14 cellular contexts compared by ENCODE assay signal in genomic region chr10:102243304-102243703, GRCh38. TPM values are rescaled to one million over a fixed set of nuclear protein-coding genes. Genes with fewer than 3 reads are reported as not detected.
A peak's percentile ranks its signal among the peaks of the same experiment; 100 is the strongest.
DNase-seq lines count a peak whose midpoint lies in the region; ATAC-seq and TF ChIP-seq lines count a peak whose summit lies in the region.
"Had no signal": no experiment of that assay in that cellular context is flagged by ENCODE, and none has a peak within 500 bp of the region (broad histone marks: within the 10 kb centered on the region; RNA-seq: fewer than 3 reads in every experiment).

No MANE protein-coding gene starts in this region.

- peak overlapping the region in 4 of 7 donors; percentile 12 to 51 (median 32) for H3K4me3 Mint-ChIP-seq in CD8-positive, alpha-beta memory T cell
- peak overlapping the region in 9 of 10 donors; percentile 7 to 100 (median 33) for H3K4me3 Mint-ChIP-seq in naive thymus-derived CD4-positive, alpha-beta T cell

- H3K27ac ChIP-seq in CD8-positive, alpha-beta memory T cell (ENCODE audit: low read depth, low read length), result no peak overlapping the region
- H3K27ac ChIP-seq in mammary epithelial cell (ENCODE audit: insufficient read depth, low read depth, low read length), result no peak overlapping the region
- no peak overlapping the region for H3K27ac ChIP-seq in naive thymus-derived CD4-positive, alpha-beta T cell (ENCODE audit: low read depth, low read length)

- H3K4me1 ChIP-seq in CD8-positive, alpha-beta memory T cell (ENCODE audit: insufficient read depth, low read length), result peaks cover 49% of the 10 kb centered on the region
- H3K4me1 ChIP-seq in mammary epithelial cell (ENCODE audit: insufficient read depth, low read length), result peaks cover 46% of the 10 kb centered on the region
- peaks cover 17 to 37% of the 10 kb centered on the region in 2 donors for H3K4me1 ChIP-seq in naive thymus-derived CD4-positive, alpha-beta T cell (ENCODE audit: control insufficient read depth in 2 of 2, insufficient read depth in 2 of 2, low read length in 2 of 2)

- H3K9me3 Mint-ChIP-seq in CD8-positive, alpha-beta memory T cell, result no peaks in the 10 kb centered on the region
- peaks cover 0 to 2% (median 0%) of the 10 kb centered on the region in 11 donors for H3K9me3 Mint-ChIP-seq in naive thymus-derived CD4-positive, alpha-beta T cell
- H3K9me3 Mint-ChIP-seq: activated T-helper 2 cell treated with anti-CD3 and anti-CD28 coated beads, Interferon-gamma antibody, Interleukin-2, Interleukin-4, amounts not matched to agents 10 μg/mL and 5 μg/mL and 100 μg/mL, durations not matched to agents 14 hours and 24 hours and 36 hours had no signal

- H3K27me3 Mint-ChIP-seq in CD8-positive, alpha-beta memory T cell, result peaks cover 15 to 21% of the 10 kb centered on the region in 2 donors
- H3K27me3 Mint-ChIP-seq in naive thymus-derived CD4-positive, alpha-beta T cell, result peaks cover 21 to 38% (median 29%) of the 10 kb centered on the region in 5 donors

- WGBS in mammary epithelial cell (ENCODE audit: low coverage, missing lambda C conversion rate), result 22% methylated on average over 2 of the region's 2 CpGs

- no peak overlapping the region for H2AFZ ChIP-seq in mammary epithelial cell (ENCODE audit: low read depth, low read length)

- H3K4me1 Mint-ChIP-seq in CD8-positive, alpha-beta memory T cell, result peaks cover 47 to 61% (median 53%) of the 10 kb centered on the region in 3 donors
- H3K4me1 Mint-ChIP-seq in naive thymus-derived CD4-positive, alpha-beta T cell, result peaks cover 42 to 57% (median 47%) of the 10 kb centered on the region in 7 donors

- no peak overlapping the region for H3K9ac ChIP-seq in mammary epithelial cell (ENCODE audit: insufficient read depth, low read length)

- no peak for TF ChIP-seq CTCF in mammary epithelial cell (conservative IDR thresholded peaks at IDR 0.05 in 1 of 2, IDR thresholded peaks at IDR 0.05 in 1 of 2; ENCODE audit: extremely low read depth in 1 of 2, insufficient read depth in 1 of 2, low read depth in 1 of 2, low read length in 2 of 2)

- H3K4me3 ChIP-seq in CD8-positive, alpha-beta memory T cell (ENCODE audit: low read length), result no peak overlapping the region
- no peak overlapping the region for H3K4me3 ChIP-seq in mammary epithelial cell (replicated peaks in 1 of 3; ENCODE audit: insufficient read depth in 1 of 3, low read depth in 2 of 3, low read length in 3 of 3)
- no peak overlapping the region for H3K4me3 ChIP-seq in naive thymus-derived CD4-positive, alpha-beta T cell (ENCODE audit: low read length)

- H3K9me3 ChIP-seq in CD8-positive, alpha-beta memory T cell (ENCODE audit: low read length), result no peaks in the 10 kb centered on the region
- no peaks in the 10 kb centered on the region for H3K9me3 ChIP-seq in mammary epithelial cell (replicated peaks; ENCODE audit: insufficient read depth, low read length)
- no peaks in the 10 kb centered on the region for H3K9me3 ChIP-seq in naive thymus-derived CD4-positive, alpha-beta T cell (ENCODE audit: control insufficient read depth in 2 of 3, low read length in 3 of 3)

- TF ChIP-seq EP300 in Ishikawa (IDR thresholded peaks at IDR 0.05; ENCODE audit: borderline replicate concordance), result no peak

- peaks cover 29% of the 10 kb centered on the region for H3K79me2 ChIP-seq in mammary epithelial cell (ENCODE audit: insufficient read depth, low read length)

- no peak for DNase-seq in CD8-positive, alpha-beta memory T cell
- peak; percentile 67 for DNase-seq in mammary epithelial cell
- no peak for DNase-seq in naive thymus-derived CD4-positive, alpha-beta T cell
- no peak for DNase-seq in globus pallidus (ENCODE audit: low spot score)
- DNase-seq in NCI-H345 (lab: John Stamatoyannopoulos, UW), result no peak
- DNase-seq: left colon, NCI-H1417 treated with DMSO at 0.1 percent for 48 hours, NCI-H748 treated with DMSO at 0.1 percent for 48 hours had no signal

- intact Hi-C loops in mammary epithelial cell (cut with micrococcal nuclease), result no loop called here
- intact Hi-C loops in naive thymus-derived CD4-positive, alpha-beta T cell (cut with micrococcal nuclease), result loop anchor here in 1 of 2 donors (10.0 kb wide), 1 partner anchor 401 kb away; the partner anchor contains the start of gene TRIM8

- POLR2A ChIA-PET in CD8-positive, alpha-beta memory T cell (lab: Charles Lee), result no interaction called here
- POLR2A ChIA-PET in naive thymus-derived CD4-positive, alpha-beta T cell (lab: Charles Lee), result interaction anchor here (1.9 kb wide), 1 partner anchor 8 kb away, joined by 6 read pairs; no protein-coding TSS in a partner anchor

- CTCF ChIA-PET in CD8-positive, alpha-beta memory T cell (lab: Charles Lee), result interaction anchor here (0.6 to 4.5 kb wide), 3 partner anchors 11 to 235 kb away, joined by 3 to 50 read pairs (median 5); no protein-coding TSS in a partner anchor
- CTCF ChIA-PET in mammary epithelial cell (lab: Charles Lee; ENCODE audit: low non-redundant PET), result no interaction called here
- CTCF ChIA-PET in naive thymus-derived CD4-positive, alpha-beta T cell (lab: Charles Lee), result no interaction called here

- BruUV-seq in mammary epithelial cell (replicated peaks; lab: Mats Ljungman, UMichigan), result no TSS peak

- peaks cover 18% of the 10 kb centered on the region for H3K27me3 ChIP-seq in CD8-positive, alpha-beta memory T cell (ENCODE audit: insufficient read depth, low read length, poor library complexity, severe bottlenecking)
- peaks cover 2% of the 10 kb centered on the region for H3K27me3 ChIP-seq in mammary epithelial cell (ENCODE audit: insufficient read depth, low read length)
- H3K27me3 ChIP-seq in naive thymus-derived CD4-positive, alpha-beta T cell (ENCODE audit: control insufficient read depth in 2 of 2, insufficient read depth in 2 of 2, low read length in 2 of 2), result peaks cover 0 to 16% of the 10 kb centered on the region in 2 donors

- no peak overlapping the region for H3K4me2 ChIP-seq in mammary epithelial cell (ENCODE audit: insufficient read depth, low read depth, low read length)

- no peak for ATAC-seq in naive thymus-derived CD4-positive, alpha-beta T cell
- ATAC-seq in HG03354 (IDR thresholded peaks at IDR 0.05; ENCODE audit: poor library complexity, severe bottlenecking, unreplicated experiment) (no peak), HG02588 (IDR thresholded peaks at IDR 0.05; ENCODE audit: unreplicated experiment) (no peak)
- ATAC-seq: left colon had no signal

- dilution Hi-C loops in mammary epithelial cell (cut with HindIII; ENCODE audit: low sequenced_read_pairs), result no loop called here

- no peak for TF ChIP-seq RAD21 in Ishikawa (IDR thresholded peaks at IDR 0.05; ENCODE audit: low read depth)

- no peaks in the 10 kb centered on the region for H3K36me3 ChIP-seq in CD8-positive, alpha-beta memory T cell (ENCODE audit: insufficient read depth, low read length)
- H3K36me3 ChIP-seq in mammary epithelial cell (ENCODE audit: insufficient read depth, low read length), result no peaks in the 10 kb centered on the region
- peaks cover 0 to 5% (median 0%) of the 10 kb centered on the region in 3 experiments for H3K36me3 ChIP-seq in naive thymus-derived CD4-positive, alpha-beta T cell (ENCODE audit: control insufficient read depth in 2 of 3, insufficient read depth in 3 of 3, low read length in 3 of 3)

- in situ Hi-C loops in mammary epithelial cell (cut with MboI; ENCODE audit: low sequenced_read_pairs in 2 of 2), result loop anchor here in 1 of 2 donors (25.0 kb wide), 1 partner anchor 344 kb away; no protein-coding TSS in a partner anchor

- H3K27ac Mint-ChIP-seq in CD8-positive, alpha-beta memory T cell, result no peak overlapping the region
- H3K27ac Mint-ChIP-seq in naive thymus-derived CD4-positive, alpha-beta T cell, result peak overlapping the region in 1 of 9 donors; percentile 38
- H3K27ac Mint-ChIP-seq: activated T-helper 2 cell treated with anti-CD3 and anti-CD28 coated beads, Interferon-gamma antibody, Interleukin-2, Interleukin-4, amounts not matched to agents 10 μg/mL and 5 μg/mL and 100 μg/mL, durations not matched to agents 14 hours and 24 hours and 36 hours had no signal

- no peaks in the 10 kb centered on the region for H4K20me1 ChIP-seq in mammary epithelial cell (ENCODE audit: insufficient read depth, low read length)

- H3K36me3 Mint-ChIP-seq in CD8-positive, alpha-beta memory T cell, result peaks cover 0 to 11% (median 0%) of the 10 kb centered on the region in 3 donors
- H3K36me3 Mint-ChIP-seq in naive thymus-derived CD4-positive, alpha-beta T cell, result peaks cover 5 to 11% (median 6%) of the 10 kb centered on the region in 5 donors

TF ChIP-seq in Ishikawa, 13 proteins besides CTCF, POLR2A, EP300 and RAD21:
- TF ChIP-seq EGR1 (IDR thresholded peaks at IDR 0.05) (no peak), CEBPB (IDR thresholded peaks at IDR 0.05) (peak; percentile 78), YY1 (IDR thresholded peaks at IDR 0.05; ENCODE audit: low read depth) (no peak)

RNA-seq across cellular contexts. Expression of gene PITX3, which starts 2.0 kb away (rescaled TPM):
- not detected for total RNA-seq in CD8-positive, alpha-beta memory T cell
- polyA plus RNA-seq in CD8-positive, alpha-beta memory T cell, result not detected
- not detected for total RNA-seq in mammary epithelial cell
- polyA plus RNA-seq in mammary epithelial cell, result not detected
- polyA minus RNA-seq in mammary epithelial cell, result not detected
- not detected for total RNA-seq in naive thymus-derived CD4-positive, alpha-beta T cell
- polyA plus RNA-seq in naive thymus-derived CD4-positive, alpha-beta T cell, result not detected
- total RNA-seq: left colon had no signal
- polyA plus RNA-seq: neural cell had no signal

RNA-seq across cellular contexts. Expression of gene GBF1, which starts 2.0 kb away (rescaled TPM):
- 10 to 100 TPM; 38.7 to 39.2 TPM for total RNA-seq in CD8-positive, alpha-beta memory T cell
- 21.6 TPM for polyA plus RNA-seq in CD8-positive, alpha-beta memory T cell
- 10 to 100 TPM; 37.8 to 49.4 TPM for total RNA-seq in mammary epithelial cell
- polyA plus RNA-seq in mammary epithelial cell, result 24.0 TPM
- polyA minus RNA-seq in mammary epithelial cell, result 99.3 TPM
- total RNA-seq in naive thymus-derived CD4-positive, alpha-beta T cell, result 10 to 100 TPM; 36.2 to 47.2 (median 37.8) TPM
- 10 to 100 TPM in 1 of 2 donors, 1 to 10 TPM in 1; 8.5 to 24.3 TPM for polyA plus RNA-seq in naive thymus-derived CD4-positive, alpha-beta T cell

RNA-seq across cellular contexts. Expression of gene ELOVL3, which starts 17.2 kb away (rescaled TPM):
- total RNA-seq in CD8-positive, alpha-beta memory T cell, result not detected
- not detected for polyA plus RNA-seq in CD8-positive, alpha-beta memory T cell
- under 1 TPM; 0.17 to 0.45 TPM for total RNA-seq in mammary epithelial cell
- 1.2 TPM for polyA plus RNA-seq in mammary epithelial cell
- 15.7 TPM for polyA minus RNA-seq in mammary epithelial cell
- total RNA-seq in naive thymus-derived CD4-positive, alpha-beta T cell, result not detected
- polyA plus RNA-seq in naive thymus-derived CD4-positive, alpha-beta T cell, result not detected
- total RNA-seq: activated T-helper 2 cell treated with anti-CD3 and anti-CD28 coated beads, Interferon-gamma antibody, Interleukin-2, Interleukin-4, amounts not matched to agents 10 μg/mL and 5 μg/mL and 100 μg/mL, durations not matched to agents 14 hours and 24 hours and 36 hours; left colon; skeletal muscle tissue had no signal
- polyA plus RNA-seq: neural cell had no signal
